8 cellular contexts compared by ENCODE assay signal in genomic region chr10:112314822-112315474, GRCh38. TPM values are rescaled to one million over a fixed set of nuclear protein-coding genes. Genes with fewer than 3 reads are reported as not detected.
A peak's percentile ranks its signal among the peaks of the same experiment; 100 is the strongest.
DNase-seq lines count a peak whose midpoint lies in the region; ATAC-seq and TF ChIP-seq lines count a peak whose summit lies in the region.

No MANE protein-coding gene starts in this region.

- WGBS in psoas muscle, 3 donors = 28% methylated on average over 10 of the region's 10 CpGs

- no peak overlapping the region for H3K27ac Mint-ChIP-seq in activated naive CD8-positive, alpha-beta T cell treated with anti-CD3 and anti-CD28 coated beads for 36 hours

- H3K27me3 Mint-ChIP-seq in activated naive CD8-positive, alpha-beta T cell treated with anti-CD3 and anti-CD28 coated beads for 36 hours = peaks cover 34% of the 10 kb centered on the region

- H3K4me3 Mint-ChIP-seq in activated naive CD8-positive, alpha-beta T cell treated with anti-CD3 and anti-CD28 coated beads for 36 hours = no peak overlapping the region

- DNase-seq in DMS 273 (lab: John Stamatoyannopoulos, UW; ENCODE audit: unreplicated experiment) (peak; percentile 81), Karpas-422 (peak; percentile 93), cardiac muscle cell (ENCODE audit: low read depth in 1 of 2, low spot score in 1 of 2) (peak; percentile 82 to 91), psoas muscle (peak; percentile 69 to 82), uterus (peak; percentile 67 to 70)
- peak; percentile 62 for DNase-seq in activated naive CD8-positive, alpha-beta T cell treated with anti-CD3 and anti-CD28 coated beads for 36 hours

- H4K20me1 ChIP-seq in Karpas-422 (ENCODE audit: insufficient read depth, low read depth, low read length) = no peaks in the 10 kb centered on the region

- intact Hi-C loops in psoas muscle (cut with DNase I) = loop anchor here in 1 of 2 donors (5.0 to 10.0 kb wide), 3 partner anchors 120 to 198 kb away; partner anchors contain the start of gene GPAM
- intact Hi-C loops in uterus (cut with DNase I; ENCODE audit: low total_unique reads) = no loop called here

- TF ChIP-seq CTCF in cardiac muscle cell (IDR thresholded peaks at IDR 0.05; ENCODE audit: low read depth, low read length) (peak; percentile 88), psoas muscle (IDR thresholded peaks at IDR 0.05) (peak; percentile 90), uterus (IDR thresholded peaks at IDR 0.05) (peak; percentile 69 to 84 (median 73))

- H3K27me3 ChIP-seq in Karpas-422 (ENCODE audit: low read length) (0 out of 2 replicates have a peak, but pooled peaks cover 4% of the 10 kb centered on the region), cardiac muscle cell (no peaks in the 10 kb centered on the region), psoas muscle (ENCODE audit: insufficient read depth in 3 of 3, low read length in 2 of 3) (peaks cover 0 to 3% (median 2%) of the 10 kb centered on the region in 3 donors), uterus (no peaks in the 10 kb centered on the region)

- no peaks in the 10 kb centered on the region for H3K9me2 ChIP-seq in Karpas-422 (replicated peaks; ENCODE audit: insufficient read depth, low read length)

- H3K9ac ChIP-seq in Karpas-422 (ENCODE audit: low read length) = no peak overlapping the region

- H3K9me3 ChIP-seq in Karpas-422 (ENCODE audit: low read length) (no peaks in the 10 kb centered on the region), cardiac muscle cell (ENCODE audit: low read depth) (no peaks in the 10 kb centered on the region), psoas muscle (no peaks in the 10 kb centered on the region), uterus (no peaks in the 10 kb centered on the region)

- no peaks in the 10 kb centered on the region for H3K36me3 ChIP-seq in Karpas-422 (ENCODE audit: insufficient read depth, low read length)
- H3K36me3 ChIP-seq in cardiac muscle cell = no peaks in the 10 kb centered on the region
- no peaks in the 10 kb centered on the region for H3K36me3 ChIP-seq in psoas muscle (ENCODE audit: insufficient read depth in 1 of 2, low read depth in 1 of 2)
- H3K36me3 ChIP-seq in uterus = no peaks in the 10 kb centered on the region

- H2AFZ ChIP-seq in Karpas-422 (ENCODE audit: low read length) = no peak overlapping the region

- peaks cover 4% of the 10 kb centered on the region for H3K4me1 ChIP-seq in Karpas-422 (ENCODE audit: low read length)
- no peaks in the 10 kb centered on the region for H3K4me1 ChIP-seq in cardiac muscle cell (ENCODE audit: low read depth)
- no peaks in the 10 kb centered on the region for H3K4me1 ChIP-seq in psoas muscle
- no peaks in the 10 kb centered on the region for H3K4me1 ChIP-seq in uterus

- H3K36me3 Mint-ChIP-seq in activated naive CD8-positive, alpha-beta T cell treated with anti-CD3 and anti-CD28 coated beads for 36 hours = no peaks in the 10 kb centered on the region

- H3K4me1 Mint-ChIP-seq in activated naive CD8-positive, alpha-beta T cell treated with anti-CD3 and anti-CD28 coated beads for 36 hours = no peaks in the 10 kb centered on the region

- H3K9me3 Mint-ChIP-seq in activated naive CD8-positive, alpha-beta T cell treated with anti-CD3 and anti-CD28 coated beads for 36 hours = no peaks in the 10 kb centered on the region

- no peak for TF ChIP-seq POLR2A in uterus (IDR thresholded peaks at IDR 0.05)

- H3K4me3 ChIP-seq in Karpas-422 (ENCODE audit: low read length) = no peak overlapping the region
- H3K4me3 ChIP-seq in cardiac muscle cell = no peak overlapping the region
- H3K4me3 ChIP-seq in psoas muscle = no peak overlapping the region
- H3K4me3 ChIP-seq in uterus = no peak overlapping the region

- H3K4me2 ChIP-seq in Karpas-422 (ENCODE audit: low read depth, low read length, poor library complexity, severe bottlenecking) = no peak overlapping the region

- ATAC-seq in GM21515 (IDR thresholded peaks at IDR 0.05; ENCODE audit: unreplicated experiment) (peak; percentile 83), SK-N-SH treated with all-trans-retinoic acid at 6 μM for 48 hours (peak; percentile 98), psoas muscle (peak; percentile 78 to 94 (median 86))

- H3K79me2 ChIP-seq in Karpas-422 (ENCODE audit: low read length) = no peaks in the 10 kb centered on the region

- H3K27ac ChIP-seq in Karpas-422 (ENCODE audit: low read length) (no peak overlapping the region), cardiac muscle cell (no peak overlapping the region), psoas muscle (no peak overlapping the region), uterus (no peak overlapping the region)

TF ChIP-seq in SK-N-SH treated with all-trans-retinoic acid at 6 μM for 48 hours, 23 proteins besides CTCF, POLR2A, EP300 and RAD21 (continues in another document):
- no peak for TF ChIP-seq PATZ1 (CRISPR knock-in tag; IDR thresholded peaks at IDR 0.05; ENCODE audit: borderline replicate concordance)
- no peak for TF ChIP-seq RARB (CRISPR knock-in tag; IDR thresholded peaks at IDR 0.05)
- TF ChIP-seq SNAI2 (CRISPR knock-in tag; IDR thresholded peaks at IDR 0.05) = no peak
- TF ChIP-seq TOX (CRISPR knock-in tag; IDR thresholded peaks at IDR 0.05; ENCODE audit: borderline replicate concordance) = no peak
- TF ChIP-seq OSR1 (CRISPR knock-in tag; IDR thresholded peaks at IDR 0.05) = no peak
- no peak for TF ChIP-seq ZNF70 (CRISPR knock-in tag; IDR thresholded peaks at IDR 0.05)
- TF ChIP-seq TCF4 (CRISPR knock-in tag; IDR thresholded peaks at IDR 0.05; ENCODE audit: borderline replicate concordance) = no peak
- TF ChIP-seq TSHZ2 (CRISPR knock-in tag; IDR thresholded peaks at IDR 0.05) = no peak
- TF ChIP-seq POU6F1 (CRISPR knock-in tag; IDR thresholded peaks at IDR 0.05; ENCODE audit: borderline replicate concordance, low read depth) = no peak

RNA-seq across cellular contexts. Expression of gene TECTB, which starts 31.7 kb away (rescaled TPM):
- total RNA-seq in Karpas-422 (2014; rRNA removed; shearing (Covaris generic); ENCODE audit: low replicate concordance) = not detected in 2 replicates
- total RNA-seq in activated naive CD8-positive, alpha-beta T cell treated with anti-CD3 and anti-CD28 coated beads for 36 hours = not detected
- total RNA-seq in cardiac muscle cell (not detected in 2 replicates), psoas muscle (not detected), uterus (not detected)
- polyA plus RNA-seq in cardiac muscle cell (not detected in 2 replicates), psoas muscle (not detected)

RNA-seq across cellular contexts. Expression of gene ACSL5, which starts 59.0 kb away (rescaled TPM):
- total RNA-seq in Karpas-422 (2014; rRNA removed; shearing (Covaris generic); ENCODE audit: low replicate concordance) = 55.6 and 63.6 TPM in 2 replicates
- total RNA-seq in activated naive CD8-positive, alpha-beta T cell treated with anti-CD3 and anti-CD28 coated beads for 36 hours = 10 to 100 TPM; 50.3 to 54.3 TPM
- total RNA-seq in cardiac muscle cell (not detected in 2 replicates), psoas muscle (1 to 10 TPM; 2.2 to 4.5 (median 3.7) TPM), uterus (10 to 100 TPM in 3 of 4 donors, 1 to 10 TPM in 1; 7.4 to 30.6 (median 11.9) TPM)
- polyA plus RNA-seq in cardiac muscle cell (0.31 TPM in 1 of 2 replicates, not detected in the other), psoas muscle (1 to 10 TPM; 2.2 to 3.4 (median 2.6) TPM)
